22 cellular contexts compared by ENCODE assay signal in the genomic region with DNA sequence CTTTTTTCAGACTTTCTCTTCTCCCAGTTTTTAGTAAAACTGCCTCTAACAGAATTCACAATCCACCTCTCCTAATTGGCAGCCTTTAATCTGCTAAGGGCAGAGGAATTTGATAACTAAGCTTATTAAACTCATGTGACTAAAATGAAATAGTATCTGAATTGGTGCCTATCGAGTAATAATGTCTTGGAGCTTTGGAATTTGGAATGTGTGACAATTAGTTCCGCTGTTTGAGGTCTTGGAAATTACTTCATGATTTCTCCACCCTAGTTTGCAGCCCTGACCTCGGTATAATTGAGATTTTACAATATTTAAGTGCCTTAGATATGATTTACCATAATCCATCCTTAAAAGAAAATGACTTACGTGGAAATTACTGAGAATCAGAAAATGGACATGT.
"Had no signal": no experiment of that assay in that cellular context is flagged by ENCODE, and none has a peak within 500 bp of the region (broad histone marks: within the 10 kb centered on the region; RNA-seq: fewer than 3 reads in every experiment).

No MANE protein-coding gene starts in this region.

- H3K4me1 Mint-ChIP-seq: mesothelial cell of epicardium, naive B cell had no signal

- DNase-seq: colonic mucosa; cortex of kidney; effector CD8-positive, alpha-beta T cell; effector memory CD8-positive, alpha-beta T cell; endodermal cell; erythroblast; foreskin keratinocyte; head of caudate nucleus; heart right ventricle; hippocampal formation; left cardiac atrium; left lung; left ventricle myocardium superior; lower lobe of right lung; mesenchymal stem cell; mucosa of descending colon; naive B cell had no signal

- H3K27ac ChIP-seq: colonic mucosa, epithelial cell of prostate, esophagus muscularis mucosa, foreskin keratinocyte, gastroesophageal sphincter, heart right ventricle, left lung, lower lobe of right lung had no signal

- H3K9me3 ChIP-seq: colonic mucosa, esophagus muscularis mucosa, gastroesophageal sphincter, heart right ventricle, left lung, lower lobe of right lung, mucosa of descending colon had no signal

- H3K4me3 ChIP-seq: colonic mucosa, esophagus muscularis mucosa, gastroesophageal sphincter, heart right ventricle, left lung, lower lobe of right lung, mucosa of descending colon had no signal

- H3K27ac Mint-ChIP-seq: dendritic cell treated with granulocyte-macrophage colony-stimulating factor and Interleukin-4, amounts not matched to agents 40 ng/mL and 50 ng/mL, for 4 days; effector memory CD8-positive, alpha-beta T cell; endodermal cell; mesothelial cell of epicardium; naive B cell had no signal

- H3K4me3 Mint-ChIP-seq: dendritic cell treated with granulocyte-macrophage colony-stimulating factor and Interleukin-4, amounts not matched to agents 40 ng/mL and 50 ng/mL, for 4 days; effector memory CD8-positive, alpha-beta T cell; endodermal cell; mesothelial cell of epicardium; naive B cell had no signal

- H3K27me3 Mint-ChIP-seq: dendritic cell treated with granulocyte-macrophage colony-stimulating factor and Interleukin-4, amounts not matched to agents 40 ng/mL and 50 ng/mL, for 4 days; effector memory CD8-positive, alpha-beta T cell had no signal

- H3K36me3 ChIP-seq: colonic mucosa, esophagus muscularis mucosa, gastroesophageal sphincter, heart right ventricle, left lung, lower lobe of right lung had no signal

- H3K36me3 Mint-ChIP-seq: mesothelial cell of epicardium, naive B cell had no signal

- H3K9me3 Mint-ChIP-seq: dendritic cell treated with granulocyte-macrophage colony-stimulating factor and Interleukin-4, amounts not matched to agents 40 ng/mL and 50 ng/mL, for 4 days; endodermal cell had no signal

- H3K27me3 ChIP-seq: colonic mucosa, esophagus muscularis mucosa, gastroesophageal sphincter, heart right ventricle, left lung had no signal

- H3K4me1 ChIP-seq: colonic mucosa, esophagus muscularis mucosa, foreskin keratinocyte, gastroesophageal sphincter, left lung, lower lobe of right lung had no signal
